In genomic region chr13:66765559-66765958, GRCh38 we compare ENCODE assay signal across 22 cellular contexts.
"Had no signal": no experiment of that assay in that cellular context is flagged by ENCODE, and none has a peak within 500 bp of the region (broad histone marks: within the 10 kb centered on the region; RNA-seq: fewer than 3 reads in every experiment).

No MANE protein-coding gene starts in this region.

- DNase-seq: activated CD4-positive, alpha-beta memory T cell treated with anti-CD3 and anti-CD28 coated beads, Interleukin-2, amount 10 ng/mL, durations not matched to agents 7 days and 5 days; activated CD4-positive, alpha-beta T cell treated with anti-CD3 and anti-CD28 coated beads, Interleukin-2, amount 50 U/mL, for 1 hour; activated CD4-positive, CD25-positive, alpha-beta regulatory T cell; activated gamma-delta T cell treated with Interleukin-2 at 50 U/mL for 16 hours; activated naive CD4-positive, alpha-beta T cell treated with anti-CD3 and anti-CD28 coated beads, Interleukin-2, amount 10 ng/mL, durations not matched to agents 7 days and 5 days; activated naive CD8-positive, alpha-beta T cell treated with anti-CD3 and anti-CD28 coated beads for 36 hours; activated T-cell treated with anti-CD3 and anti-CD28 coated beads, Interleukin-2, amount 50 U/mL, for 72 hours; anterior cingulate cortex; caudate nucleus; colonic mucosa; MG63; NCI-H1105; NCI-H1436; NCI-H1694 treated with DMSO at 0.1 percent for 48 hours; NCI-H2081 treated with DMSO at 0.1 percent for 48 hours; NCI-H345; NCI-H524 treated with DMSO at 0.1 percent for 48 hours; NK-92 treated with Interleukin-12 subunit alpha and Interleukin-12 subunit beta, amount 100 ng/mL, for 24 hours; PC-3; SHP77 treated with DMSO at 0.1 percent for 48 hours; T-helper 17 cell; T-helper 9 cell had no signal

- ATAC-seq: activated T-cell treated with anti-CD3 and anti-CD28 coated beads, Interleukin-2, amount 50 U/mL, for 72 hours; PC-3; T-helper 17 cell had no signal
